In the genomic region with DNA sequence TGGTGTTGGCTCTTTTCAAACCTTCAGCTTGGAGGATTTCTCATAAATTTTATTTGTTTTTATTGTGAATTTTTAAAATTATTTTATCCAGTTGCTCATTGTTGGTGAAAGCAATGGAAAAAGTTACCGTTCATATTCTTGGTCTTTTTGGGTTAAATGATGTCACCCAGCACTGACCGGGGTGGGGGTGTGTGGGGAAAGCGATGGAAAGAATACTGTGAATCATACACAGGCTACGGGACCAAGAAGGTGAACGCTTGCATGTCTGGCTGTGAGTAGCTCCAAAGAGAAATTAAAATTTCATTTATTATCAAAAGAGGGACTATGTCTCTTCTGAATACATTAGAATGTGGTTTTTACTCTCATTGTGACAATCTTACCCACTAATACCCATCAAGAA, we compare ENCODE assay signal across 31 cellular contexts.
DNase-seq lines count a peak whose midpoint lies in the region; ATAC-seq and TF ChIP-seq lines count a peak whose summit lies in the region.
"Had no signal": no experiment of that assay in that cellular context is flagged by ENCODE, and none has a peak within 500 bp of the region (broad histone marks: within the 10 kb centered on the region; RNA-seq: fewer than 3 reads in every experiment).

No MANE protein-coding gene starts in this region.

- H3K27ac ChIP-seq in brain microvascular endothelial cell (no peak overlapping the region), mesenchymal stem cell (ENCODE audit: low read length, poor library complexity, severe bottlenecking) (no peak overlapping the region)
- H3K27ac ChIP-seq: 22Rv1, C4-2B, gastroesophageal sphincter, hepatocyte, testis, vagina had no signal

- no peak overlapping the region for H4K8ac ChIP-seq in mesenchymal stem cell (ENCODE audit: low read length)

- no peak overlapping the region for H3K4me3 ChIP-seq in brain microvascular endothelial cell (ENCODE audit: low read depth, low read length)
- H3K4me3 ChIP-seq in mesenchymal stem cell (ENCODE audit: insufficient read depth in 1 of 2, low read depth in 1 of 2, low read length in 2 of 2) = no peak overlapping the region
- H3K4me3 ChIP-seq: gastroesophageal sphincter, hepatocyte, testis, vagina had no signal

- no peak overlapping the region for H2BK15ac ChIP-seq in mesenchymal stem cell (ENCODE audit: low read depth, poor library complexity, severe bottlenecking)

- H3K18ac ChIP-seq in mesenchymal stem cell (ENCODE audit: low read depth in 1 of 2, low read length in 2 of 2) = no peak overlapping the region

- no peaks in the 10 kb centered on the region for H3K36me3 Mint-ChIP-seq in T-helper 2 cell treated with Interferon-gamma antibody and Interleukin-4, amounts not matched to agents 5 μg/mL and 100 μg/mL, for 36 hours (ENCODE audit: low read depth)
- H3K36me3 Mint-ChIP-seq: naive thymus-derived CD4-positive, alpha-beta T cell; stimulated activated memory B cell treated with anti-CD40 and anti-IgM and Interleukin-4, amounts not matched to agents 10 μg/mL and 1 μg/mL and 100 μg/mL, for 72 hours had no signal

- H3K4me2 ChIP-seq in mesenchymal stem cell (ENCODE audit: low read length, poor library complexity, severe bottlenecking) = no peak overlapping the region
- H3K4me2 ChIP-seq: hepatocyte had no signal

- no peaks in the 10 kb centered on the region for H3K27me3 Mint-ChIP-seq in T-helper 2 cell treated with Interferon-gamma antibody and Interleukin-4, amounts not matched to agents 5 μg/mL and 100 μg/mL, for 36 hours (ENCODE audit: low read depth)
- H3K27me3 Mint-ChIP-seq: naive thymus-derived CD4-positive, alpha-beta T cell; stimulated activated memory B cell treated with anti-CD40 and anti-IgM and Interleukin-4, amounts not matched to agents 10 μg/mL and 1 μg/mL and 100 μg/mL, for 72 hours had no signal

- no peak overlapping the region for H3K23ac ChIP-seq in mesenchymal stem cell (ENCODE audit: low read length in 2 of 2)

- H2BK120ac ChIP-seq in mesenchymal stem cell (ENCODE audit: low read depth, low read length) = no peak overlapping the region

- no peak overlapping the region for H3K4ac ChIP-seq in mesenchymal stem cell (ENCODE audit: low read depth in 1 of 2, low read length in 2 of 2)

- DNase-seq in T-helper 2 cell treated with Interferon-gamma antibody and Interleukin-4, amounts not matched to agents 5 μg/mL and 100 μg/mL, for 36 hours (ENCODE audit: low spot score) = peak; percentile 6
- DNase-seq in T-helper 2 cell (no peak), EH (ENCODE audit: low read depth) (peak; percentile 14), brain microvascular endothelial cell (peak; percentile 59), mesenchymal stem cell (no peak), NCI-H2171 treated with DMSO at 0.1 percent for 48 hours (lab: John Stamatoyannopoulos, UW) (no peak)
- DNase-seq in stimulated activated CD8-positive, alpha-beta memory T cell treated with anti-CD3 and anti-CD28 coated beads, Interleukin-12 subunit alpha, Interleukin-12 subunit beta, amount 100 ng/mL, for 24 hours (ENCODE audit: extremely low read depth) = peak; percentile 5
- DNase-seq: activated T-cell treated with anti-CD3 and anti-CD28 coated beads, Interleukin-2, amount 50 U/mL, for 24 hours; amniotic stem cell; Caco-2; cortex of kidney; GDM1; H7; IMR-90; left ventricle myocardium superior; naive thymus-derived CD4-positive, alpha-beta T cell; NCI-H1092; NCI-H187; NCI-H2171; NCI-H524; PC-3; Right ventricle myocardium superior; T-helper 9 cell; testis had no signal

- H4K91ac ChIP-seq in mesenchymal stem cell (ENCODE audit: low read length) = no peak overlapping the region

- no peak overlapping the region for H2AFZ ChIP-seq in mesenchymal stem cell (ENCODE audit: low read depth, low read length)
- H2AFZ ChIP-seq: hepatocyte had no signal

- WGBS in mesenchymal stem cell = 83% methylated on average over 4 of the region's 5 CpGs

- no peak overlapping the region for H3K14ac ChIP-seq in mesenchymal stem cell (ENCODE audit: low read length in 2 of 2)

- H3K9me3 ChIP-seq in mesenchymal stem cell (ENCODE audit: control insufficient read depth, low read length) = no peaks in the 10 kb centered on the region
- H3K9me3 ChIP-seq: Caco-2, gastroesophageal sphincter, testis, vagina had no signal

- H2AK5ac ChIP-seq in mesenchymal stem cell (ENCODE audit: low read length, severe bottlenecking) = no peak overlapping the region

- H2BK12ac ChIP-seq in mesenchymal stem cell (ENCODE audit: low read length in 2 of 2) = no peak overlapping the region

- no peak overlapping the region for H3K27ac Mint-ChIP-seq in T-helper 2 cell treated with Interferon-gamma antibody and Interleukin-4, amounts not matched to agents 5 μg/mL and 100 μg/mL, for 36 hours
- H3K27ac Mint-ChIP-seq: activated T-cell treated with anti-CD3 and anti-CD28 coated beads, Interleukin-2, amount 50 U/mL, for 24 hours; naive thymus-derived CD4-positive, alpha-beta T cell; stimulated activated memory B cell treated with anti-CD40 and anti-IgM and Interleukin-4, amounts not matched to agents 10 μg/mL and 1 μg/mL and 100 μg/mL, for 72 hours had no signal

- no peaks in the 10 kb centered on the region for H3K79me1 ChIP-seq in mesenchymal stem cell (replicated peaks; ENCODE audit: low read length, poor library complexity, severe bottlenecking)

- H3K4me3 Mint-ChIP-seq in T-helper 2 cell treated with Interferon-gamma antibody and Interleukin-4, amounts not matched to agents 5 μg/mL and 100 μg/mL, for 36 hours = no peak overlapping the region
- H3K4me3 Mint-ChIP-seq: activated T-cell treated with anti-CD3 and anti-CD28 coated beads, Interleukin-2, amount 50 U/mL, for 24 hours; naive thymus-derived CD4-positive, alpha-beta T cell; stimulated activated memory B cell treated with anti-CD40 and anti-IgM and Interleukin-4, amounts not matched to agents 10 μg/mL and 1 μg/mL and 100 μg/mL, for 72 hours had no signal

- no peak overlapping the region for H2BK5ac ChIP-seq in mesenchymal stem cell (ENCODE audit: low read depth, low read length, poor library complexity, severe bottlenecking)

- no peak for ATAC-seq in GM19467 (IDR thresholded peaks at IDR 0.05; ENCODE audit: unreplicated experiment)
- ATAC-seq: gastroesophageal sphincter; left ventricle myocardium superior; naive thymus-derived CD4-positive, alpha-beta T cell; PC-3; stimulated activated memory B cell treated with anti-CD40 and anti-IgM and Interleukin-4, amounts not matched to agents 10 μg/mL and 1 μg/mL and 100 μg/mL, for 72 hours had no signal

- no peak overlapping the region for H3K9ac ChIP-seq in mesenchymal stem cell (ENCODE audit: low read length)

- H3K4me1 ChIP-seq in mesenchymal stem cell (ENCODE audit: control insufficient read depth, insufficient read depth, low read depth, low read length) = no peaks in the 10 kb centered on the region
- H3K4me1 ChIP-seq: Caco-2, testis, vagina had no signal

- in situ Hi-C loops in brain microvascular endothelial cell (cut with HindIII; ENCODE audit: low pct_ligation_motif_present, low sequenced_read_pairs) = no loop called here

- no peaks in the 10 kb centered on the region for H3K27me3 ChIP-seq in brain microvascular endothelial cell (replicated peaks)
- H3K27me3 ChIP-seq in mesenchymal stem cell (ENCODE audit: control insufficient read depth in 1 of 2, insufficient read depth in 1 of 2, low read length in 2 of 2) = no peaks in the 10 kb centered on the region
- H3K27me3 ChIP-seq: gastroesophageal sphincter, hepatocyte, testis, vagina had no signal

- TF ChIP-seq CTCF in brain microvascular endothelial cell (IDR thresholded peaks at IDR 0.05; ENCODE audit: low read depth, low read length, missing control alignments) = no peak

- H3K36me3 ChIP-seq in brain microvascular endothelial cell (replicated peaks) (no peaks in the 10 kb centered on the region), mesenchymal stem cell (ENCODE audit: control insufficient read depth in 1 of 2, insufficient read depth in 2 of 2, low read depth in 1 of 2, low read length in 2 of 2) (no peaks in the 10 kb centered on the region)
- H3K36me3 ChIP-seq: gastroesophageal sphincter, vagina had no signal

- H3K4me1 Mint-ChIP-seq in T-helper 2 cell treated with Interferon-gamma antibody and Interleukin-4, amounts not matched to agents 5 μg/mL and 100 μg/mL, for 36 hours (ENCODE audit: low read depth) = no peaks in the 10 kb centered on the region
- H3K4me1 Mint-ChIP-seq: naive thymus-derived CD4-positive, alpha-beta T cell; stimulated activated memory B cell treated with anti-CD40 and anti-IgM and Interleukin-4, amounts not matched to agents 10 μg/mL and 1 μg/mL and 100 μg/mL, for 72 hours had no signal

- no peaks in the 10 kb centered on the region for H3K9me3 Mint-ChIP-seq in T-helper 2 cell treated with Interferon-gamma antibody and Interleukin-4, amounts not matched to agents 5 μg/mL and 100 μg/mL, for 36 hours
- H3K9me3 Mint-ChIP-seq: activated T-cell treated with anti-CD3 and anti-CD28 coated beads, Interleukin-2, amount 50 U/mL, for 24 hours had no signal

Comparison
In these comparisons a context has a peak if more than half of its experiments do, and no peak if none do; other contexts are left out.
1. DNase-seq: peak in T-helper 2 cell treated with Interferon-gamma antibody and Interleukin-4, amounts not matched to agents 5 μg/mL and 100 μg/mL, for 36 hours (single experiment), EH (single experiment), brain microvascular endothelial cell (single experiment) and stimulated activated CD8-positive, alpha-beta memory T cell treated with anti-CD3 and anti-CD28 coated beads, Interleukin-12 subunit alpha, Interleukin-12 subunit beta, amount 100 ng/mL, for 24 hours (single experiment); none in T-helper 2 cell (0 of 5), mesenchymal stem cell (single experiment) and NCI-H2171 treated with DMSO at 0.1 percent for 48 hours (single experiment).